20 cellular contexts compared by ENCODE assay signal in genomic region chr7:8015746-8016120, GRCh38.
"Had no signal": no experiment of that assay in that cellular context is flagged by ENCODE, and none has a peak within 500 bp of the region (broad histone marks: within the 10 kb centered on the region; RNA-seq: fewer than 3 reads in every experiment).

No MANE protein-coding gene starts in this region.

- H3K4me1 ChIP-seq: colonic mucosa, gastroesophageal sphincter, neural progenitor cell, right atrium auricular region, suprapubic skin, transverse colon had no signal

- H3K36me3 ChIP-seq: brain microvascular endothelial cell, colonic mucosa, heart left ventricle, left lung, prostate gland, right atrium auricular region, transverse colon had no signal

- DNase-seq: activated CD4-positive, alpha-beta T cell treated with anti-CD3 and anti-CD28 coated beads for 4 hours; activated CD8-positive, alpha-beta memory T cell treated with anti-CD3 and anti-CD28 coated beads, Interleukin-2, amount 50 U/mL, for 48 hours; activated gamma-delta T cell; anterior cingulate cortex; brain microvascular endothelial cell; colonic mucosa; heart left ventricle; left lung; stimulated activated CD4-positive, alpha-beta T cell treated with anti-CD3 and anti-CD28 coated beads, Interleukin-2, amount 100 ng/mL, for 24 hours; stimulated activated naive CD8-positive, alpha-beta T cell treated with anti-CD3 and anti-CD28 coated beads, Interleukin-15, Interleukin-2, amounts not matched to agents 100 U/mL and 50 U/mL, for 24 hours; transverse colon had no signal

- H3K9me3 ChIP-seq: colonic mucosa, gastroesophageal sphincter, heart left ventricle, left lung, prostate gland, right atrium auricular region, suprapubic skin, transverse colon had no signal

- H3K9me3 Mint-ChIP-seq: neural progenitor cell, WTC11 had no signal

- ATAC-seq: esophagus mucosa, gastroesophageal sphincter, heart left ventricle, left lung, WTC11 had no signal

- H3K4me3 Mint-ChIP-seq: mesothelial cell of epicardium, neural progenitor cell, WTC11 had no signal

- H3K4me1 Mint-ChIP-seq: neural progenitor cell had no signal

- H3K27me3 ChIP-seq: brain microvascular endothelial cell, colonic mucosa, gastroesophageal sphincter, heart left ventricle, left lung, neural progenitor cell, right atrium auricular region, suprapubic skin, transverse colon had no signal

- H3K27ac Mint-ChIP-seq: mesothelial cell of epicardium, neural progenitor cell, WTC11 had no signal

- H3K4me3 ChIP-seq: colonic mucosa, gastroesophageal sphincter, heart left ventricle, left lung, neural progenitor cell, prostate gland, right atrium auricular region, SK-N-MC, suprapubic skin, transverse colon had no signal

- H3K27ac ChIP-seq: brain microvascular endothelial cell, colonic mucosa, gastroesophageal sphincter, neural progenitor cell, prostate gland, right atrium auricular region, SK-N-MC, suprapubic skin, transverse colon had no signal
